In the genomic region with DNA sequence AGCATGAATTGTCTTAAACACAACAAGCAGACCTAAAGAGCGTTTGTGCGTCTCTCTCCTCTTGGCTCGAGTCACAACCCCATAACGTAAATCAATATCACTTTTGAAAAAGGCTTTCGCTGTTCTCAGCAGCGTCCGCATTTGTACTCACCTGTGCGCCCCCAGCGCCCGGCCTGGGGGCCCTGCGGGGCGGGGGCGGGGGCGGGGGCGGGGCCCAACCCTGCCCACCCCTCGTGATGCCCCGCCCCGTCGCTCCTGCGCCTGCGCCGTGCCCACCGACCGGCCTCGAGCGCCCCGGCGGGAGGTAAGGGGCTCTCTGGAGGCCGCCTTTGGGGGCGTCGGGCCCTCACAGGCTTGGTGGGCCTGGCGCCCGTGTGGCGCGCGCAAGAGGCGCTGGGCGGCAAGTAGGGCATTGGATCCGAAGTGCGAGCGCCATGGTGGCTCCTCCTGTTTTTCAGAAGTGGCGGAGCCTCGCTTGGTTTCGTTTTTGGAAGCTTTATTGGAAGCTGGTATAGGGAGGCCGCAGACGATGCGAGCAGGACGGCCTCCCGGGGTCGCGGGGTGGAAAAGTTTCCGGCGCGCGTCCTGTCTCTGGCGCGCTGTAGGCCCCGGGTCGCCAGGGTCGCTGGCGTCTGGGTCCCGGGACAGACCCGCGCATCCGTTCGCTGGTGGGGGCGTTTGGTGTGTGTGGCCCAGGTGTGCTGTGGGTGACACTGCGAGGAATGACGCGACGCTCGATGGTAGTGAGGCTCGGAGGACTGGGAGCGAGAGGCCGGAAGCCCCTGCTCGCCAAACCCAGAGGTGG, we compare ENCODE assay signal across 8 cellular contexts. TPM values are rescaled to one million over a fixed set of nuclear protein-coding genes. Genes with fewer than 3 reads are reported as not detected.
DNase-seq lines count a peak whose midpoint lies in the region; ATAC-seq lines count a peak whose summit lies in the region.

Gene STX17, plus strand, starts transcription at position 252 of the 805 bp plus-strand sequence. CDS start 8,586 bp downstream, outside the sequence.

- peak within 1 kb of the TSS; percentile 91 for H3K27ac Mint-ChIP-seq in activated T-helper 17 cell treated with anti-CD3 and anti-CD28 coated beads, Interleukin-2, amount 50 U/mL, for 72 hours
- peak within 1 kb of the TSS; percentile 87 for H3K27ac Mint-ChIP-seq in natural killer cell treated with Interleukin-12 subunit alpha and Interleukin-12 subunit beta and Interleukin-15 and Interleukin-18, amount 100 ng/mL, for 72 hours

- peaks cover 11% of the 10 kb centered on the region for H3K4me1 Mint-ChIP-seq in activated T-helper 17 cell treated with anti-CD3 and anti-CD28 coated beads, Interleukin-2, amount 50 U/mL, for 72 hours
- peaks cover 20% of the 10 kb centered on the region in 2 donors for H3K4me1 Mint-ChIP-seq in natural killer cell treated with Interleukin-12 subunit alpha and Interleukin-12 subunit beta and Interleukin-15 and Interleukin-18, amount 100 ng/mL, for 72 hours (ENCODE audit: low read depth in 2 of 2)

- peak within 1 kb of the TSS; percentile 93 for H3K4me3 Mint-ChIP-seq in activated T-helper 17 cell treated with anti-CD3 and anti-CD28 coated beads, Interleukin-2, amount 50 U/mL, for 72 hours
- H3K4me3 Mint-ChIP-seq in natural killer cell treated with Interleukin-12 subunit alpha and Interleukin-12 subunit beta and Interleukin-15 and Interleukin-18, amount 100 ng/mL, for 72 hours, result peak within 1 kb of the TSS; percentile 95

- peak; percentile 90 for ATAC-seq in GM21526 (IDR thresholded peaks at IDR 0.05; ENCODE audit: low FRiP score, unreplicated experiment)
- ATAC-seq in activated T-helper 17 cell treated with anti-CD3 and anti-CD28 coated beads, Interleukin-2, amount 50 U/mL, for 72 hours (replicated peaks), result peak; percentile 93
- ATAC-seq in natural killer cell treated with Interleukin-12 subunit alpha and Interleukin-12 subunit beta and Interleukin-15 and Interleukin-18, amount 100 ng/mL, for 72 hours, result peak; percentile 93 to 95
- peak; percentile 91 for ATAC-seq in stimulated activated naive CD8-positive, alpha-beta T cell treated with anti-CD3 and anti-CD28 coated beads, Interleukin-15, Interleukin-2, amounts not matched to agents 100 U/mL and 50 U/mL, for 24 hours

- H3K36me3 Mint-ChIP-seq in activated T-helper 17 cell treated with anti-CD3 and anti-CD28 coated beads, Interleukin-2, amount 50 U/mL, for 72 hours (ENCODE audit: low read depth), result peaks cover 5% of the 10 kb centered on the region
- no peaks in the 10 kb centered on the region for H3K36me3 Mint-ChIP-seq in natural killer cell treated with Interleukin-12 subunit alpha and Interleukin-12 subunit beta and Interleukin-15 and Interleukin-18, amount 100 ng/mL, for 72 hours

- H3K27me3 Mint-ChIP-seq in activated T-helper 17 cell treated with anti-CD3 and anti-CD28 coated beads, Interleukin-2, amount 50 U/mL, for 72 hours, result no peaks in the 10 kb centered on the region
- peaks cover 0 to 12% of the 10 kb centered on the region in 2 donors for H3K27me3 Mint-ChIP-seq in natural killer cell treated with Interleukin-12 subunit alpha and Interleukin-12 subunit beta and Interleukin-15 and Interleukin-18, amount 100 ng/mL, for 72 hours

- DNase-seq in DMS153 (lab: John Stamatoyannopoulos, UW), result peak; percentile 46
- DNase-seq in HuH-7.5 (ENCODE audit: low spot score), result peak; percentile 63
- DNase-seq in RPMI7951 (ENCODE audit: low read depth), result peak; percentile 83
- peak; percentile 76 for DNase-seq in fibroblast of peridontal ligament (ENCODE audit: extremely low read depth)
- DNase-seq in natural killer cell treated with Interleukin-12 subunit alpha and Interleukin-12 subunit beta and Interleukin-15 and Interleukin-18, amount 100 ng/mL, for 72 hours (ENCODE audit: low spot score), result peak; percentile 83
- DNase-seq in stimulated activated naive CD8-positive, alpha-beta T cell treated with anti-CD3 and anti-CD28 coated beads, Interleukin-15, Interleukin-2, amounts not matched to agents 100 U/mL and 50 U/mL, for 24 hours, result peak; percentile 89

- H3K9me3 Mint-ChIP-seq in activated T-helper 17 cell treated with anti-CD3 and anti-CD28 coated beads, Interleukin-2, amount 50 U/mL, for 72 hours, result no peaks in the 10 kb centered on the region
- no peaks in the 10 kb centered on the region for H3K9me3 Mint-ChIP-seq in natural killer cell treated with Interleukin-12 subunit alpha and Interleukin-12 subunit beta and Interleukin-15 and Interleukin-18, amount 100 ng/mL, for 72 hours

RNA-seq across cellular contexts. Expression of gene STX17, which starts in this region (rescaled TPM):
- total RNA-seq in RPMI7951 (2014; rRNA removed; shearing (Covaris generic)), result 10.6 and 12.4 TPM in 2 replicates
- total RNA-seq in activated T-helper 17 cell treated with anti-CD3 and anti-CD28 coated beads, Interleukin-2, amount 50 U/mL, for 72 hours, result 10 to 100 TPM; 20.1 to 26.4 TPM
- 10 to 100 TPM; 19.6 to 32.8 TPM for total RNA-seq in natural killer cell treated with Interleukin-12 subunit alpha and Interleukin-12 subunit beta and Interleukin-15 and Interleukin-18, amount 100 ng/mL, for 72 hours

Comparison
In these comparisons a context has a peak if more than half of its experiments do, and no peak if none do; other contexts are left out.
1. Peak in every context shown above with its lines: DNase-seq and ATAC-seq.